ENCODE assay signal across 8 cellular contexts in genomic region chr22:21014202-21015050, GRCh38. TPM values are rescaled to one million over a fixed set of nuclear protein-coding genes. Genes with fewer than 3 reads are reported as not detected.
DNase-seq lines count a peak whose midpoint lies in the region; ATAC-seq and TF ChIP-seq lines count a peak whose summit lies in the region.

No MANE protein-coding gene starts in this region.

- H3K9me3 Mint-ChIP-seq in nephron, result no peaks in the 10 kb centered on the region

- peak overlapping the region; percentile 67 for H3K4me3 ChIP-seq in fibroblast of the aortic adventitia (ENCODE audit: low read depth, low read length)

- H3K36me3 Mint-ChIP-seq in nephron (ENCODE audit: low read depth), result peaks cover 4% of the 10 kb centered on the region

- peak overlapping the region; percentile 89 to 98 (median 97) for H3K27ac Mint-ChIP-seq in nephron

- DNase-seq in D341Med (ENCODE audit: low spot score) (peak; percentile 98), Kasumi-1 (lab: John Stamatoyannopoulos, UW) (peak; percentile 47 to 57), RPMI8226 (peak; percentile 77), fibroblast of the aortic adventitia (ENCODE audit: low read depth) (peak; percentile 82)
- peak; percentile 75 for DNase-seq in activated effector memory CD4-positive, alpha-beta T cell treated with Interleukin-2 at 50 U/mL for 16 hours
- DNase-seq in stimulated activated naive CD4-positive, alpha-beta T cell treated with Interleukin-2 at 50 U/mL for 16 hours (lab: John Stamatoyannopoulos, UW), result peak; percentile 85

- peaks cover 39% of the 10 kb centered on the region for H3K4me1 Mint-ChIP-seq in nephron

- H3K4me3 Mint-ChIP-seq in nephron, result peak overlapping the region; percentile 88 to 94 (median 92)

- ATAC-seq in GM21576 (IDR thresholded peaks at IDR 0.05; ENCODE audit: unreplicated experiment), result peak; percentile 76

- TF ChIP-seq CTCF in fibroblast of the aortic adventitia (IDR thresholded peaks at IDR 0.05; ENCODE audit: insufficient read depth, low read length) (no peak), nephron (IDR thresholded peaks at IDR 0.05; ENCODE audit: unreplicated experiment in 3 of 3) (no peak)

- no peaks in the 10 kb centered on the region for H3K27me3 Mint-ChIP-seq in nephron (ENCODE audit: low read depth)

RNA-seq across cellular contexts. Expression of gene P2RX6, which starts 0.5 kb away (rescaled TPM):
- total RNA-seq in fibroblast of the aortic adventitia (ENCODE audit: low replicate concordance), result 0.63 and 5.9 TPM in 2 replicates

RNA-seq across cellular contexts. Expression of gene THAP7, which starts 12.5 kb away (rescaled TPM):
- 20.0 and 21.8 TPM in 2 replicates for total RNA-seq in fibroblast of the aortic adventitia (ENCODE audit: low replicate concordance)

RNA-seq across cellular contexts. Expression of gene SLC7A4, which starts 17.9 kb away (rescaled TPM):
- total RNA-seq in fibroblast of the aortic adventitia (ENCODE audit: low replicate concordance), result 0.09 TPM in 1 of 2 replicates, not detected in the other

RNA-seq across cellular contexts. Expression of gene LRRC74B, which starts 31.3 kb away (rescaled TPM):
- not detected in 2 replicates for total RNA-seq in fibroblast of the aortic adventitia (ENCODE audit: low replicate concordance)

RNA-seq across cellular contexts. Expression of gene LZTR1, which starts 32.3 kb away (rescaled TPM):
- total RNA-seq in fibroblast of the aortic adventitia (ENCODE audit: low replicate concordance), result 27.2 and 53.5 TPM in 2 replicates

Comparison
In these comparisons a context has a peak if more than half of its experiments do, and no peak if none do; other contexts are left out.
1. Peak in every context shown above with its lines: DNase-seq, ATAC-seq and H3K4me3 ChIP-seq.